Comparison of ENCODE assay signal across 1 cellular context in the genomic region with DNA sequence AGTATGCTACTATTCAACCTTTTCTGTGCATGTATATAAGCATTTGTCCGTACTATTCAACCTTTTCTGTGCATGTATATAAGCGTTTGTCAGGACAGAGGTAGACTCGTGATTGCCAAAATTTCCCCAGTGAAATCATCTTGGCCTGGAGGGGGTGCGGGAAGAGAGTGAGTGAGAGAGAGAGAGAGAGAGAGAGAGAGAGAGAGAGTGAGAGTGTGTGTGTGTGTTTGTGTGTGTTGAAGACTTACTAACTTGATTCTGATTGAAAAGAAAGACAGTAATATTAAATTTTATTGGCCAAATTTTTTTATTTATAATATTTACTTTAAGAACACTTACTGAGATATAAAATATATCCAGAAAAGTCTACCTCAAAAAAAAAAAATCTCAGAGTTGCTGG.
A peak's percentile ranks its signal among the peaks of the same experiment; 100 is the strongest.
TF ChIP-seq lines count a peak whose summit lies in the region.

No MANE protein-coding gene starts in this region.

TF ChIP-seq in H1, 55 proteins besides CTCF, POLR2A, EP300 and RAD21:
- TF ChIP-seq JUND (IDR thresholded peaks at IDR 0.05; ENCODE audit: low read length) (peak; percentile 64; the same call in 1 of the 2 replicates), CHD2 (IDR thresholded peaks at IDR 0.05; ENCODE audit: low read length) (no peak)
